ENCODE assay signal across 9 cellular contexts in genomic region chr2:236176417-236176816, GRCh38. TPM values are rescaled to one million over a fixed set of nuclear protein-coding genes. Genes with fewer than 3 reads are reported as not detected.
DNase-seq lines count a peak whose midpoint lies in the region; FAIRE-seq and TF ChIP-seq lines count a peak whose summit lies in the region.
"Had no signal": no experiment of that assay in that cellular context is flagged by ENCODE, and none has a peak within 500 bp of the region (broad histone marks: within the 10 kb centered on the region; RNA-seq: fewer than 3 reads in every experiment).

No MANE protein-coding gene starts in this region.

- H3K4me3 ChIP-seq in H7 (ENCODE audit: insufficient read depth, low read depth, low read length) (no peak overlapping the region), kidney epithelial cell (ENCODE audit: low read depth, low read length) (no peak overlapping the region)

- no peaks in the 10 kb centered on the region for H3K9me3 Mint-ChIP-seq in activated CD4-positive, alpha-beta memory T cell treated with anti-CD3 and anti-CD28 coated beads, Interleukin-2, amount 10 ng/mL, durations not matched to agents 7 days and 5 days

- H3K36me3 ChIP-seq in H7 (replicated peaks; ENCODE audit: control insufficient read depth, insufficient read depth, low read length) (no peaks in the 10 kb centered on the region), kidney epithelial cell (ENCODE audit: control insufficient read depth, insufficient read depth, low read length) (no peaks in the 10 kb centered on the region)

- POLR2A ChIA-PET in activated CD4-positive, alpha-beta memory T cell treated with anti-CD3 and anti-CD28 coated beads, Interleukin-2, amount 10 ng/mL, durations not matched to agents 7 days and 5 days (lab: Charles Lee), result no interaction called here

- no peaks in the 10 kb centered on the region for H3K36me3 Mint-ChIP-seq in activated CD4-positive, alpha-beta memory T cell treated with anti-CD3 and anti-CD28 coated beads, Interleukin-2, amount 10 ng/mL, durations not matched to agents 7 days and 5 days (ENCODE audit: low read depth)

- peak; percentile 75 for FAIRE-seq in TTC549 (lab: Jason Lieb, UNC)

- H3K4me3 Mint-ChIP-seq in activated CD4-positive, alpha-beta memory T cell treated with anti-CD3 and anti-CD28 coated beads, Interleukin-2, amount 10 ng/mL, durations not matched to agents 7 days and 5 days, result no peak overlapping the region

- CTCF ChIA-PET in activated CD4-positive, alpha-beta memory T cell treated with anti-CD3 and anti-CD28 coated beads, Interleukin-2, amount 10 ng/mL, durations not matched to agents 7 days and 5 days (lab: Charles Lee), result interaction anchor here (0.9 to 1.1 kb wide), 3 partner anchors 12 to 410 kb away, joined by 3 to 9 read pairs (median 4); no protein-coding TSS in a partner anchor

- peak; percentile 90 for DNase-seq in H7
- no peak for DNase-seq in kidney epithelial cell (ENCODE audit: low read depth)
- DNase-seq in activated CD4-positive, alpha-beta memory T cell treated with anti-CD3 and anti-CD28 coated beads, Interleukin-2, amount 10 ng/mL, durations not matched to agents 7 days and 5 days, result no peak
- no peak for DNase-seq in midbrain (lab: John Stamatoyannopoulos, UW)
- DNase-seq in HK-2 (ENCODE audit: unreplicated experiment), result no peak
- DNase-seq in globus pallidus (ENCODE audit: low spot score), result no peak
- DNase-seq: NCI-H1694 treated with DMSO at 0.1 percent for 48 hours had no signal

- H3K27me3 Mint-ChIP-seq in activated CD4-positive, alpha-beta memory T cell treated with anti-CD3 and anti-CD28 coated beads, Interleukin-2, amount 10 ng/mL, durations not matched to agents 7 days and 5 days, result peaks cover 65% of the 10 kb centered on the region

- no peak overlapping the region for H3K27ac Mint-ChIP-seq in activated CD4-positive, alpha-beta memory T cell treated with anti-CD3 and anti-CD28 coated beads, Interleukin-2, amount 10 ng/mL, durations not matched to agents 7 days and 5 days

- peak; percentile 70 for TF ChIP-seq CTCF in C4-2B (conservative IDR thresholded peaks at IDR 0.05)
- peak; percentile 61 for TF ChIP-seq CTCF in kidney epithelial cell (IDR thresholded peaks at IDR 0.05; ENCODE audit: insufficient read depth, low read length, poor library complexity, severe bottlenecking)

- H3K27me3 ChIP-seq in H7 (ENCODE audit: control insufficient read depth, insufficient read depth, low read length), result peaks cover 71% of the 10 kb centered on the region
- peaks cover 38% of the 10 kb centered on the region for H3K27me3 ChIP-seq in kidney epithelial cell (ENCODE audit: control insufficient read depth, insufficient read depth, low read length)

- H3K4me1 Mint-ChIP-seq in activated CD4-positive, alpha-beta memory T cell treated with anti-CD3 and anti-CD28 coated beads, Interleukin-2, amount 10 ng/mL, durations not matched to agents 7 days and 5 days, result peaks cover 2% of the 10 kb centered on the region

- no peak overlapping the region for H3K27ac ChIP-seq in C4-2B

RNA-seq across cellular contexts. Expression of gene GBX2, which starts 8.2 kb away (rescaled TPM):
- total RNA-seq in H7 (2014; rRNA removed; shearing (Covaris generic)), result 24.4 and 27.3 TPM in 2 replicates
- 0.84 and 3.0 TPM in 2 replicates for total RNA-seq in kidney epithelial cell
- total RNA-seq in activated CD4-positive, alpha-beta memory T cell treated with anti-CD3 and anti-CD28 coated beads, Interleukin-2, amount 10 ng/mL, durations not matched to agents 7 days and 5 days, result not detected
